ENCODE assay signal across 1 cellular context in the genomic region with DNA sequence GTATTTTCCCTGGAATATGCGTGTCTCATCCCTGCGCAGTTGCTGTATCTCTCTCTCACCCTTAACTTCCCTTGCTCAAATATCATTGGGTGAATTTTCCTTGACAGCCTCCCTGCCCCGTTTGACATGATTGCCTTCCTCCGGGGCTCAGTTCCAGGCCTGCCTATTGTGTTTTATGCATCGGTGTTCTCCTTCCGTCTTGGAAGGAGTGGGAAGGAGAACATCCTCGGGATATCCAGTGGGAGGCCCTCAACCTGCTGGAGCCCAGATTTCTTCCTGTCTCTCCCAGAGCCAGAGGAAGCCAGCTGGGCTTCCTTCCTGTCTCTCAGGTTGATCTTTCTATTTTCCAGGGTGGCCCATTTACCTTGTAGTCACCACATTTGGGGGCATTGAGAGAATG.
TF ChIP-seq lines count a peak whose summit lies in the region.

No MANE protein-coding gene starts in this region.

TF ChIP-seq in H1, 55 proteins besides CTCF, POLR2A, EP300 and RAD21:
- TF ChIP-seq TAF7 (optimal IDR thresholded peaks at IDR 0.05; ENCODE audit: borderline replicate concordance, low read depth, low read length) = no peak
- TF ChIP-seq SIX5 (IDR thresholded peaks at IDR 0.05; ENCODE audit: low read depth, low read length) = no peak
- TF ChIP-seq, protein P1, sequence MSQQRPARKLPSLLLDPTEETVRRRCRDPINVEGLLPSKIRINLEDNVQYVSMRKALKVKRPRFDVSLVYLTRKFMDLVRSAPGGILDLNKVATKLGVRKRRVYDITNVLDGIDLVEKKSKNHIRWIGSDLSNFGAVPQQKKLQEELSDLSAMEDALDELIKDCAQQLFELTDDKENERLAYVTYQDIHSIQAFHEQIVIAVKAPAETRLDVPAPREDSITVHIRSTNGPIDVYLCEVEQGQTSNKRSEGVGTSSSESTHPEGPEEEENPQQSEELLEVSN (IDR thresholded peaks at IDR 0.05) = no peak
- TF ChIP-seq CHD1 (IDR thresholded peaks at IDR 0.05; ENCODE audit: low read depth, low read length) = no peak
- no peak for TF ChIP-seq BCL11A (IDR thresholded peaks at IDR 0.05; ENCODE audit: low read depth in 2 of 2, low read length in 2 of 2)
- TF ChIP-seq ASH2L (IDR thresholded peaks at IDR 0.05; ENCODE audit: low read length) = no peak
- TF ChIP-seq GABPA (IDR thresholded peaks at IDR 0.05; ENCODE audit: borderline replicate concordance, insufficient read depth, low read length) = no peak
